27 cellular contexts compared by ENCODE assay signal in the genomic region with DNA sequence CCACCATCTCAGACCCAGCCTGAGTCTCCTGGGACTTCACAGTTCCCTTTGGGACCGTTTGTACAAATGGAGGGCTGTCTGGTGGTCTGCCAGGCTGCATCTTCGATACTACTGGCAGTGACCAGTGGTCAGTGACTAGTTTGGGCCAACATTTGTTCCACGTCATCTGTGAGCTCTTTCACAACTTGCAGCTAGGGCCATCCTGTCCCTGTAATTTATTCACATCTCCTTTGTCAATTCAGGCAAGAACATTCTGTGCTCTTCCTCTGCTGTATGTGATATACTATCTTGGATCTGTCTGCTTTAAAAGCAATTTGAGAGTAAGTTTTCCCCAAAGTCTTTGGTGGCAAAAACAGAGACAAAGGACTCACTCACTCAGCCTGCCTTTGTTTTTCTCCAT.
DNase-seq lines count a peak whose midpoint lies in the region; ATAC-seq and TF ChIP-seq lines count a peak whose summit lies in the region.
"Had no signal": no experiment of that assay in that cellular context is flagged by ENCODE, and none has a peak within 500 bp of the region (broad histone marks: within the 10 kb centered on the region; RNA-seq: fewer than 3 reads in every experiment).

No MANE protein-coding gene starts in this region.

- H3K27me3 ChIP-seq in gastroesophageal sphincter (no peaks in the 10 kb centered on the region), right cardiac atrium (ENCODE audit: control insufficient read depth, insufficient read depth) (peaks cover 2% of the 10 kb centered on the region), uterus (no peaks in the 10 kb centered on the region)
- H3K27me3 ChIP-seq: esophagus squamous epithelium had no signal

- DNase-seq in right cardiac atrium (peak; percentile 82 to 94 (median 84)), posterior vena cava (ENCODE audit: low spot score) (peak; percentile 87), uterus (peak; percentile 33 to 45), RWPE1 (ENCODE audit: low spot score) (no peak), UCSD-AML1 (lab: John Stamatoyannopoulos, UW; ENCODE audit: unreplicated experiment) (no peak), NCI-H526 (lab: John Stamatoyannopoulos, UW) (no peak)
- DNase-seq: activated CD4-positive, alpha-beta T cell treated with anti-CD3 and anti-CD28 coated beads, Interleukin-2, amount 50 U/mL, for 48 hours; activated CD4-positive, CD25-positive, alpha-beta regulatory T cell treated with anti-CD3 and anti-CD28 coated beads, Interleukin-2, amount 50 U/mL, for 72 hours; activated T-cell treated with anti-CD3 and anti-CD28 coated beads, Interleukin-2, amount 50 U/mL, for 72 hours; Calu3; cerebellar nuclear complex; DMS79 treated with DMSO at 0.1 percent for 48 hours; esophagus squamous epithelium; GDM1; HCEC 1CT; hippocampal formation; naive thymus-derived CD4-positive, alpha-beta T cell; NCI-H1930; NCI-H524; PC-3; retina; stimulated activated CD4-positive, alpha-beta T cell treated with anti-CD3 and anti-CD28 coated beads, Interleukin-2, amount 100 ng/mL, for 48 hours; T-helper 2 cell; trophoblast cell had no signal

- ATAC-seq in gastroesophageal sphincter, result peak; percentile 59
- ATAC-seq in right cardiac atrium, result peak; percentile 82 to 92
- ATAC-seq: activated T-cell treated with anti-CD3 and anti-CD28 coated beads, Interleukin-2, amount 50 U/mL, for 72 hours; naive thymus-derived CD4-positive, alpha-beta T cell; PC-3 had no signal

- no peak for TF ChIP-seq CTCF in gastroesophageal sphincter (IDR thresholded peaks at IDR 0.05)
- TF ChIP-seq CTCF in uterus (IDR thresholded peaks at IDR 0.05), result no peak
- no peak for TF ChIP-seq CTCF in RWPE1 (conservative IDR thresholded peaks at IDR 0.05; ENCODE audit: low read depth)

- CTCF ChIA-PET in RWPE1 (lab: Yijun Ruan, JAX), result no interaction called here

- no peak overlapping the region for H3K4me3 ChIP-seq in gastroesophageal sphincter
- H3K4me3 ChIP-seq in right cardiac atrium (ENCODE audit: low read length), result no peak overlapping the region
- H3K4me3 ChIP-seq in uterus, result no peak overlapping the region
- H3K4me3 ChIP-seq: esophagus squamous epithelium had no signal

- H3K9me3 ChIP-seq in gastroesophageal sphincter (no peaks in the 10 kb centered on the region), right cardiac atrium (ENCODE audit: control insufficient read depth, low read length) (no peaks in the 10 kb centered on the region), uterus (no peaks in the 10 kb centered on the region)
- H3K9me3 ChIP-seq: esophagus squamous epithelium had no signal

- intact Hi-C loops in right cardiac atrium (cut with DNase I) (no loop called here), posterior vena cava (cut with DNase I) (no loop called here), uterus (cut with DNase I; ENCODE audit: low total_unique reads) (no loop called here)

- POLR2A ChIA-PET in RWPE1 (lab: Yijun Ruan, JAX; ENCODE audit: low non-redundant PET), result no interaction called here

- no peak for TF ChIP-seq EP300 in gastroesophageal sphincter (IDR thresholded peaks at IDR 0.05)

- H3K4me1 ChIP-seq in gastroesophageal sphincter, result no peaks in the 10 kb centered on the region
- H3K4me1 ChIP-seq in right cardiac atrium (ENCODE audit: control insufficient read depth, insufficient read depth, low read length), result no peaks in the 10 kb centered on the region
- H3K4me1 ChIP-seq in uterus, result no peaks in the 10 kb centered on the region
- H3K4me1 ChIP-seq: esophagus squamous epithelium had no signal

- H3K36me3 ChIP-seq in gastroesophageal sphincter (no peaks in the 10 kb centered on the region), uterus (no peaks in the 10 kb centered on the region)
- H3K36me3 ChIP-seq: esophagus squamous epithelium had no signal

- 53 to 55% methylated on average over 3 of the region's 3 CpGs for WGBS in gastroesophageal sphincter (ENCODE audit: low coverage in 1 of 2), 2 donors
- WGBS in right cardiac atrium, result 41% methylated on average over 3 of the region's 3 CpGs

- TF ChIP-seq POLR2A in gastroesophageal sphincter (IDR thresholded peaks at IDR 0.05) (no peak), uterus (IDR thresholded peaks at IDR 0.05) (no peak)

- H3K27ac ChIP-seq in gastroesophageal sphincter (peak overlapping the region in 1 of 4 donors; percentile 14), right cardiac atrium (ENCODE audit: low read length) (no peak overlapping the region), uterus (no peak overlapping the region), RWPE1 (no peak overlapping the region)
- H3K27ac ChIP-seq: esophagus squamous epithelium, HL-60, KMS-11 had no signal

Comparison
In these comparisons a context has a peak if more than half of its experiments do, and no peak if none do; other contexts are left out.
1. DNase-seq: peak in right cardiac atrium (3 of 3), posterior vena cava (single experiment) and uterus (2 of 2); none in RWPE1 (single experiment), UCSD-AML1 (single experiment) and NCI-H526 (0 of 2).